In genomic region chr2:121284424-121285076, GRCh38 we compare ENCODE assay signal across 1 cellular context.
TF ChIP-seq lines count a peak whose summit lies in the region.

No MANE protein-coding gene starts in this region.

TF ChIP-seq in HEK293, 187 proteins besides CTCF, POLR2A, EP300 and RAD21 (continued from another document):
- TF ChIP-seq, protein P1, sequence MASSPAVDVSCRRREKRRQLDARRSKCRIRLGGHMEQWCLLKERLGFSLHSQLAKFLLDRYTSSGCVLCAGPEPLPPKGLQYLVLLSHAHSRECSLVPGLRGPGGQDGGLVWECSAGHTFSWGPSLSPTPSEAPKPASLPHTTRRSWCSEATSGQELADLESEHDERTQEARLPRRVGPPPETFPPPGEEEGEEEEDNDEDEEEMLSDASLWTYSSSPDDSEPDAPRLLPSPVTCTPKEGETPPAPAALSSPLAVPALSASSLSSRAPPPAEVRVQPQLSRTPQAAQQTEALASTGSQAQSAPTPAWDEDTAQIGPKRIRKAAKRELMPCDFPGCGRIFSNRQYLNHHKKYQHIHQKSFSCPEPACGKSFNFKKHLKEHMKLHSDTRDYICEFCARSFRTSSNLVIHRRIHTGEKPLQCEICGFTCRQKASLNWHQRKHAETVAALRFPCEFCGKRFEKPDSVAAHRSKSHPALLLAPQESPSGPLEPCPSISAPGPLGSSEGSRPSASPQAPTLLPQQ (tag by site-specific recombination; IDR thresholded peaks at IDR 0.05) = peak; percentile 45; the same call in 1 of the 2 replicates
- TF ChIP-seq ZNF677 (tag by site-specific recombination; IDR thresholded peaks at IDR 0.05) (no peak), ZNF274 (IDR thresholded peaks at IDR 0.05; ENCODE audit: low read length) (no peak), ZNF274 (tag by site-specific recombination; IDR thresholded peaks at IDR 0.05; ENCODE audit: borderline replicate concordance) (no peak), ZFHX2 (tag by site-specific recombination; conservative IDR thresholded peaks at IDR 0.05) (0 out of 2 replicates have a peak, but pooled peaks have one; percentile 6), EGR2 (tag by site-specific recombination; IDR thresholded peaks at IDR 0.05; ENCODE audit: low read depth) (no peak), TRIM28 (IDR thresholded peaks at IDR 0.05; ENCODE audit: borderline replicate concordance, low read length) (no peak), ZNF48 (tag by site-specific recombination; IDR thresholded peaks at IDR 0.05) (no peak), ZXDB (tag by site-specific recombination; IDR thresholded peaks at IDR 0.05) (peak; percentile 62), ZFP41 (tag by site-specific recombination; IDR thresholded peaks at IDR 0.05; ENCODE audit: borderline replicate concordance) (no peak), GLIS1 (tag by site-specific recombination; IDR thresholded peaks at IDR 0.05) (peak; percentile 81), KLF8 (tag by site-specific recombination; IDR thresholded peaks at IDR 0.05) (peak; percentile 38; the same call in 1 of the 2 replicates), ZNF155 (tag by site-specific recombination; IDR thresholded peaks at IDR 0.05) (no peak), SP7 (tag by site-specific recombination; IDR thresholded peaks at IDR 0.05) (0 out of 2 replicates have a peak, but pooled peaks have one; percentile 22), SP2 (tag by site-specific recombination; IDR thresholded peaks at IDR 0.05) (peak; percentile 68), SP3 (tag by site-specific recombination; IDR thresholded peaks at IDR 0.05) (peak; percentile 33), ZNF248 (tag by site-specific recombination; IDR thresholded peaks at IDR 0.05) (no peak), ZBTB8A (tag by site-specific recombination; IDR thresholded peaks at IDR 0.05) (peak; percentile 92), ZBTB20 (tag by site-specific recombination; IDR thresholded peaks at IDR 0.05) (peak; percentile 85), ZNF747 (tag by site-specific recombination; IDR thresholded peaks at IDR 0.05) (no peak), ZSCAN23 (tag by site-specific recombination; IDR thresholded peaks at IDR 0.05) (no peak), GLIS2 (tag by site-specific recombination; IDR thresholded peaks at IDR 0.05) (peak; percentile 87), PRDM2 (tag by site-specific recombination; IDR thresholded peaks at IDR 0.05; ENCODE audit: borderline replicate concordance) (no peak), ZNF529 (tag by site-specific recombination; IDR thresholded peaks at IDR 0.05; ENCODE audit: insufficient replicate concordance) (no peak), ZNF404 (tag by site-specific recombination; IDR thresholded peaks at IDR 0.05) (no peak), ZNF658 (tag by site-specific recombination; IDR thresholded peaks at IDR 0.05) (no peak)
- TF ChIP-seq, protein P2, sequence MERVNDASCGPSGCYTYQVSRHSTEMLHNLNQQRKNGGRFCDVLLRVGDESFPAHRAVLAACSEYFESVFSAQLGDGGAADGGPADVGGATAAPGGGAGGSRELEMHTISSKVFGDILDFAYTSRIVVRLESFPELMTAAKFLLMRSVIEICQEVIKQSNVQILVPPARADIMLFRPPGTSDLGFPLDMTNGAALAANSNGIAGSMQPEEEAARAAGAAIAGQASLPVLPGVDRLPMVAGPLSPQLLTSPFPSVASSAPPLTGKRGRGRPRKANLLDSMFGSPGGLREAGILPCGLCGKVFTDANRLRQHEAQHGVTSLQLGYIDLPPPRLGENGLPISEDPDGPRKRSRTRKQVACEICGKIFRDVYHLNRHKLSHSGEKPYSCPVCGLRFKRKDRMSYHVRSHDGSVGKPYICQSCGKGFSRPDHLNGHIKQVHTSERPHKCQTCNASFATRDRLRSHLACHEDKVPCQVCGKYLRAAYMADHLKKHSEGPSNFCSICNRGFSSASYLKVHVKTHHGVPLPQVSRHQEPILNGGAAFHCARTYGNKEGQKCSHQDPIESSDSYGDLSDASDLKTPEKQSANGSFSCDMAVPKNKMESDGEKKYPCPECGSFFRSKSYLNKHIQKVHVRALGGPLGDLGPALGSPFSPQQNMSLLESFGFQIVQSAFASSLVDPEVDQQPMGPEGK (tag by site-specific recombination; IDR thresholded peaks at IDR 0.05) = peak; percentile 29; the same call in 1 of the 2 replicates
- TF ChIP-seq, protein P3, sequence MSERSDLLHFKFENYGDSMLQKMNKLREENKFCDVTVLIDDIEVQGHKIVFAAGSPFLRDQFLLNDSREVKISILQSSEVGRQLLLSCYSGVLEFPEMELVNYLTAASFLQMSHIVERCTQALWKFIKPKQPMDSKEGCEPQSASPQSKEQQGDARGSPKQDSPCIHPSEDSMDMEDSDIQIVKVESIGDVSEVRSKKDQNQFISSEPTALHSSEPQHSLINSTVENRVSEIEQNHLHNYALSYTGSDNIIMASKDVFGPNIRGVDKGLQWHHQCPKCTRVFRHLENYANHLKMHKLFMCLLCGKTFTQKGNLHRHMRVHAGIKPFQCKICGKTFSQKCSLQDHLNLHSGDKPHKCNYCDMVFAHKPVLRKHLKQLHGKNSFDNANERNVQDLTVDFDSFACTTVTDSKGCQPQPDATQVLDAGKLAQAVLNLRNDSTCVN (tag by site-specific recombination; optimal IDR thresholded peaks at IDR 0.05) = peak; percentile 81
- TF ChIP-seq, protein P4, sequence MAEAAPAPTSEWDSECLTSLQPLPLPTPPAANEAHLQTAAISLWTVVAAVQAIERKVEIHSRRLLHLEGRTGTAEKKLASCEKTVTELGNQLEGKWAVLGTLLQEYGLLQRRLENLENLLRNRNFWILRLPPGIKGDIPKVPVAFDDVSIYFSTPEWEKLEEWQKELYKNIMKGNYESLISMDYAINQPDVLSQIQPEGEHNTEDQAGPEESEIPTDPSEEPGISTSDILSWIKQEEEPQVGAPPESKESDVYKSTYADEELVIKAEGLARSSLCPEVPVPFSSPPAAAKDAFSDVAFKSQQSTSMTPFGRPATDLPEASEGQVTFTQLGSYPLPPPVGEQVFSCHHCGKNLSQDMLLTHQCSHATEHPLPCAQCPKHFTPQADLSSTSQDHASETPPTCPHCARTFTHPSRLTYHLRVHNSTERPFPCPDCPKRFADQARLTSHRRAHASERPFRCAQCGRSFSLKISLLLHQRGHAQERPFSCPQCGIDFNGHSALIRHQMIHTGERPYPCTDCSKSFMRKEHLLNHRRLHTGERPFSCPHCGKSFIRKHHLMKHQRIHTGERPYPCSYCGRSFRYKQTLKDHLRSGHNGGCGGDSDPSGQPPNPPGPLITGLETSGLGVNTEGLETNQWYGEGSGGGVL (tag by site-specific recombination; IDR thresholded peaks at IDR 0.05) = peak; percentile 37; the same call in 1 of the 2 replicates
- TF ChIP-seq, protein P5, sequence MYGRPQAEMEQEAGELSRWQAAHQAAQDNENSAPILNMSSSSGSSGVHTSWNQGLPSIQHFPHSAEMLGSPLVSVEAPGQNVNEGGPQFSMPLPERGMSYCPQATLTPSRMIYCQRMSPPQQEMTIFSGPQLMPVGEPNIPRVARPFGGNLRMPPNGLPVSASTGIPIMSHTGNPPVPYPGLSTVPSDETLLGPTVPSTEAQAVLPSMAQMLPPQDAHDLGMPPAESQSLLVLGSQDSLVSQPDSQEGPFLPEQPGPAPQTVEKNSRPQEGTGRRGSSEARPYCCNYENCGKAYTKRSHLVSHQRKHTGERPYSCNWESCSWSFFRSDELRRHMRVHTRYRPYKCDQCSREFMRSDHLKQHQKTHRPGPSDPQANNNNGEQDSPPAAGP (tag by site-specific recombination; IDR thresholded peaks at IDR 0.05) = no peak
- TF ChIP-seq, protein P6, sequence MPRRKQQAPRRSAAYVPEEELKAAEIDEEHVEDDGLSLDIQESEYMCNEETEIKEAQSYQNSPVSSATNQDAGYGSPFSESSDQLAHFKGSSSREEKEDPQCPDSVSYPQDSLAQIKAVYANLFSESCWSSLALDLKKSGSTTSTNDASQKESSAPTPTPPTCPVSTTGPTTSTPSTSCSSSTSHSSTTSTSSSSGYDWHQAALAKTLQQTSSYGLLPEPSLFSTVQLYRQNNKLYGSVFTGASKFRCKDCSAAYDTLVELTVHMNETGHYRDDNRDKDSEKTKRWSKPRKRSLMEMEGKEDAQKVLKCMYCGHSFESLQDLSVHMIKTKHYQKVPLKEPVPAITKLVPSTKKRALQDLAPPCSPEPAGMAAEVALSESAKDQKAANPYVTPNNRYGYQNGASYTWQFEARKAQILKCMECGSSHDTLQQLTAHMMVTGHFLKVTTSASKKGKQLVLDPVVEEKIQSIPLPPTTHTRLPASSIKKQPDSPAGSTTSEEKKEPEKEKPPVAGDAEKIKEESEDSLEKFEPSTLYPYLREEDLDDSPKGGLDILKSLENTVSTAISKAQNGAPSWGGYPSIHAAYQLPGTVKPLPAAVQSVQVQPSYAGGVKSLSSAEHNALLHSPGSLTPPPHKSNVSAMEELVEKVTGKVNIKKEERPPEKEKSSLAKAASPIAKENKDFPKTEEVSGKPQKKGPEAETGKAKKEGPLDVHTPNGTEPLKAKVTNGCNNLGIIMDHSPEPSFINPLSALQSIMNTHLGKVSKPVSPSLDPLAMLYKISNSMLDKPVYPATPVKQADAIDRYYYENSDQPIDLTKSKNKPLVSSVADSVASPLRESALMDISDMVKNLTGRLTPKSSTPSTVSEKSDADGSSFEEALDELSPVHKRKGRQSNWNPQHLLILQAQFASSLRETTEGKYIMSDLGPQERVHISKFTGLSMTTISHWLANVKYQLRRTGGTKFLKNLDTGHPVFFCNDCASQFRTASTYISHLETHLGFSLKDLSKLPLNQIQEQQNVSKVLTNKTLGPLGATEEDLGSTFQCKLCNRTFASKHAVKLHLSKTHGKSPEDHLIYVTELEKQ (tag by site-specific recombination; IDR thresholded peaks at IDR 0.05; ENCODE audit: borderline replicate concordance) = no peak
- TF ChIP-seq, protein P7, sequence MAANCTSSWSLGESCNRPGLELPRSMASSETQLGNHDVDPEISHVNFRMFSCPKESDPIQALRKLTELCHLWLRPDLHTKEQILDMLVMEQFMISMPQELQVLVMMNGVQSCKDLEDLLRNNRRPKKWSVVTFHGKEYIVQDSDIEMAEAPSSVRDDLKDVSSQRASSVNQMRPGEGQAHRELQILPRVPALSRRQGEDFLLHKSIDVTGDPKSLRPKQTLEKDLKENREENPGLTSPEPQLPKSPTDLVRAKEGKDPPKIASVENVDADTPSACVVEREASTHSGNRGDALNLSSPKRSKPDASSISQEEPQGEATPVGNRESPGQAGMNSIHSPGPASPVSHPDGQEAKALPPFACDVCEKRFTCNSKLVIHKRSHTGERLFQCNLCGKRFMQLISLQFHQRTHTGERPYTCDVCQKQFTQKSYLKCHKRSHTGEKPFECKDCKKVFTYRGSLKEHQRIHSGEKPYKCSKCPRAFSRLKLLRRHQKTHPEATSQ (tag by site-specific recombination; IDR thresholded peaks at IDR 0.05) = no peak
- TF ChIP-seq, protein P8, sequence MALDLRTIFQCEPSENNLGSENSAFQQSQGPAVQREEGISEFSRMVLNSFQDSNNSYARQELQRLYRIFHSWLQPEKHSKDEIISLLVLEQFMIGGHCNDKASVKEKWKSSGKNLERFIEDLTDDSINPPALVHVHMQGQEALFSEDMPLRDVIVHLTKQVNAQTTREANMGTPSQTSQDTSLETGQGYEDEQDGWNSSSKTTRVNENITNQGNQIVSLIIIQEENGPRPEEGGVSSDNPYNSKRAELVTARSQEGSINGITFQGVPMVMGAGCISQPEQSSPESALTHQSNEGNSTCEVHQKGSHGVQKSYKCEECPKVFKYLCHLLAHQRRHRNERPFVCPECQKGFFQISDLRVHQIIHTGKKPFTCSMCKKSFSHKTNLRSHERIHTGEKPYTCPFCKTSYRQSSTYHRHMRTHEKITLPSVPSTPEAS (tag by site-specific recombination; IDR thresholded peaks at IDR 0.05) = no peak
